Comparison of ENCODE assay signal across 8 cellular contexts in genomic region chr19:9309974-9310446, GRCh38. TPM values are rescaled to one million over a fixed set of nuclear protein-coding genes. Genes with fewer than 3 reads are reported as not detected.
DNase-seq lines count a peak whose midpoint lies in the region; ATAC-seq and TF ChIP-seq lines count a peak whose summit lies in the region.

No MANE protein-coding gene starts in this region.

- H3K4me1 Mint-ChIP-seq in activated CD8-positive, alpha-beta memory T cell treated with anti-CD3 and anti-CD28 coated beads, Interleukin-2, amount 10 ng/mL, durations not matched to agents 7 days and 5 days: peaks cover 19% of the 10 kb centered on the region

- TF ChIP-seq CTCF in colonic mucosa (IDR thresholded peaks at IDR 0.05): no peak

- H3K4me3 ChIP-seq in colonic mucosa: peak overlapping the region; percentile 81

- ATAC-seq in activated CD8-positive, alpha-beta memory T cell treated with anti-CD3 and anti-CD28 coated beads, Interleukin-2, amount 10 ng/mL, durations not matched to agents 7 days and 5 days: peak; percentile 70
- peak; percentile 50 for ATAC-seq in HG02571 (IDR thresholded peaks at IDR 0.05; ENCODE audit: unreplicated experiment)

- in situ Hi-C loops in SK-MEL-5 (cut with HindIII; ENCODE audit: low pct_unique_long_range_greater_than_20kb, low sequenced_read_pairs): no loop called here

- no peaks in the 10 kb centered on the region for H3K27me3 Mint-ChIP-seq in activated CD8-positive, alpha-beta memory T cell treated with anti-CD3 and anti-CD28 coated beads, Interleukin-2, amount 10 ng/mL, durations not matched to agents 7 days and 5 days

- H3K27ac Mint-ChIP-seq in activated CD8-positive, alpha-beta memory T cell treated with anti-CD3 and anti-CD28 coated beads, Interleukin-2, amount 10 ng/mL, durations not matched to agents 7 days and 5 days: peak overlapping the region; percentile 98

- peaks cover 3% of the 10 kb centered on the region for H3K9me3 Mint-ChIP-seq in activated CD8-positive, alpha-beta memory T cell treated with anti-CD3 and anti-CD28 coated beads, Interleukin-2, amount 10 ng/mL, durations not matched to agents 7 days and 5 days (ENCODE audit: low read depth)

- peak overlapping the region in 1 of 2 donors; percentile 91 for H3K9ac ChIP-seq in colonic mucosa (ENCODE audit: low read depth in 2 of 2, low read length in 2 of 2)

- intact Hi-C loops in colonic mucosa (cut with DNase I): loop anchor here (5.0 kb wide), 1 partner anchor 272 kb away; the partner anchor contains the start of gene ZNF121

- H3K9me3 ChIP-seq in colonic mucosa: peaks cover 3% of the 10 kb centered on the region

- H3K4me3 Mint-ChIP-seq in activated CD8-positive, alpha-beta memory T cell treated with anti-CD3 and anti-CD28 coated beads, Interleukin-2, amount 10 ng/mL, durations not matched to agents 7 days and 5 days: peak overlapping the region; percentile 91

- CTCF ChIA-PET in activated CD8-positive, alpha-beta memory T cell treated with anti-CD3 and anti-CD28 coated beads, Interleukin-2, amount 10 ng/mL, durations not matched to agents 7 days and 5 days (lab: Charles Lee): interaction anchor here (1.1 to 3.1 kb wide), 4 partner anchors 13 to 277 kb away, joined by 3 to 15 read pairs (median 4); partner anchors contain the start of genes ZNF266 and ZNF559

- no peaks in the 10 kb centered on the region for H3K36me3 ChIP-seq in colonic mucosa

- no peaks in the 10 kb centered on the region for H3K4me1 ChIP-seq in colonic mucosa

- DNase-seq in activated CD8-positive, alpha-beta memory T cell treated with anti-CD3 and anti-CD28 coated beads, Interleukin-2, amount 10 ng/mL, durations not matched to agents 7 days and 5 days: no peak
- DNase-seq in activated CD8-positive, alpha-beta memory T cell treated with anti-CD3 and anti-CD28 coated beads for 24 hours: no peak
- DNase-seq in MV-4-11 (lab: John Stamatoyannopoulos, UW) (peak; percentile 97), SK-MEL-5 (ENCODE audit: low read depth, low spot score) (peak; percentile 90), colonic mucosa (peak; percentile 95), left kidney (ENCODE audit: low read depth, low spot score) (peak; percentile 97)
- DNase-seq in stimulated activated CD8-positive, alpha-beta memory T cell treated with anti-CD3 and anti-CD28 coated beads, Interleukin-12 subunit alpha, Interleukin-12 subunit beta, amount 100 ng/mL, for 24 hours (ENCODE audit: extremely low read depth): peak; percentile 62

- peak overlapping the region; percentile 89 for H3K27ac ChIP-seq in colonic mucosa

- H3K27me3 ChIP-seq in colonic mucosa: no peaks in the 10 kb centered on the region

- H3K36me3 Mint-ChIP-seq in activated CD8-positive, alpha-beta memory T cell treated with anti-CD3 and anti-CD28 coated beads, Interleukin-2, amount 10 ng/mL, durations not matched to agents 7 days and 5 days: peaks cover 15% of the 10 kb centered on the region

RNA-seq across cellular contexts. Expression of gene ZNF699, which starts 0.4 kb away (rescaled TPM):
- total RNA-seq in activated CD8-positive, alpha-beta memory T cell treated with anti-CD3 and anti-CD28 coated beads, Interleukin-2, amount 10 ng/mL, durations not matched to agents 7 days and 5 days: 1 to 10 TPM; 6.7 to 9.0 TPM
- total RNA-seq in SK-MEL-5 (2014; rRNA removed; shearing (Covaris generic)): 4.2 and 5.6 TPM in 2 replicates
- polyA plus RNA-seq in SK-MEL-5 (2015; cell fraction: cytosol; rRNA removed): 2.6 and 3.1 TPM in 2 replicates
- 4.5 and 6.9 TPM in 2 replicates for polyA plus RNA-seq in SK-MEL-5 (2015; cell fraction: nucleus; rRNA removed)
- 1 to 10 TPM; 3.1 to 4.1 TPM for total RNA-seq in colonic mucosa

RNA-seq across cellular contexts. Expression of gene ZNF559, which starts 14.0 kb away (rescaled TPM):
- 10 to 100 TPM; 10.9 to 14.9 TPM for total RNA-seq in activated CD8-positive, alpha-beta memory T cell treated with anti-CD3 and anti-CD28 coated beads, Interleukin-2, amount 10 ng/mL, durations not matched to agents 7 days and 5 days
- 16.3 and 18.8 TPM in 2 replicates for total RNA-seq in SK-MEL-5 (2014; rRNA removed; shearing (Covaris generic))
- polyA plus RNA-seq in SK-MEL-5 (2015; cell fraction: cytosol; rRNA removed): 10.7 and 19.6 TPM in 2 replicates
- 49.3 and 50.5 TPM in 2 replicates for polyA plus RNA-seq in SK-MEL-5 (2015; cell fraction: nucleus; rRNA removed)
- total RNA-seq in colonic mucosa: 1 to 10 TPM; 7.7 to 7.8 TPM

RNA-seq across cellular contexts. Expression of gene ZNF177, which starts 52.8 kb away (rescaled TPM):
- 1 to 10 TPM; 1.1 to 1.2 TPM for total RNA-seq in activated CD8-positive, alpha-beta memory T cell treated with anti-CD3 and anti-CD28 coated beads, Interleukin-2, amount 10 ng/mL, durations not matched to agents 7 days and 5 days
- 1.2 and 2.5 TPM in 2 replicates for total RNA-seq in SK-MEL-5 (2014; rRNA removed; shearing (Covaris generic))
- polyA plus RNA-seq in SK-MEL-5 (2015; cell fraction: cytosol; rRNA removed): 0.32 and 0.60 TPM in 2 replicates
- polyA plus RNA-seq in SK-MEL-5 (2015; cell fraction: nucleus; rRNA removed): 1.3 and 3.2 TPM in 2 replicates
- total RNA-seq in colonic mucosa: 1 to 10 TPM in 1 of 2 donors, under 1 TPM in 1; 0.88 to 1.2 TPM

RNA-seq across cellular contexts. Expression of gene OR7E24, which starts 59.3 kb away (rescaled TPM):
- total RNA-seq in activated CD8-positive, alpha-beta memory T cell treated with anti-CD3 and anti-CD28 coated beads, Interleukin-2, amount 10 ng/mL, durations not matched to agents 7 days and 5 days: not detected
- total RNA-seq in SK-MEL-5 (2014; rRNA removed; shearing (Covaris generic)): not detected in 2 replicates
- not detected in 2 replicates for polyA plus RNA-seq in SK-MEL-5 (2015; cell fraction: cytosol; rRNA removed)
- not detected in 2 replicates for polyA plus RNA-seq in SK-MEL-5 (2015; cell fraction: nucleus; rRNA removed)
- not detected for total RNA-seq in colonic mucosa

Comparison
In these comparisons a context has a peak if more than half of its experiments do, and no peak if none do; other contexts are left out.
1. DNase-seq: peak in MV-4-11 (single experiment), SK-MEL-5 (single experiment), colonic mucosa (single experiment), left kidney (single experiment) and stimulated activated CD8-positive, alpha-beta memory T cell treated with anti-CD3 and anti-CD28 coated beads, Interleukin-12 subunit alpha, Interleukin-12 subunit beta, amount 100 ng/mL, for 24 hours (single experiment); none in activated CD8-positive, alpha-beta memory T cell treated with anti-CD3 and anti-CD28 coated beads, Interleukin-2, amount 10 ng/mL, durations not matched to agents 7 days and 5 days (single experiment) and activated CD8-positive, alpha-beta memory T cell treated with anti-CD3 and anti-CD28 coated beads for 24 hours (single experiment).